ENCODE assay signal across 20 cellular contexts in the genomic region with DNA sequence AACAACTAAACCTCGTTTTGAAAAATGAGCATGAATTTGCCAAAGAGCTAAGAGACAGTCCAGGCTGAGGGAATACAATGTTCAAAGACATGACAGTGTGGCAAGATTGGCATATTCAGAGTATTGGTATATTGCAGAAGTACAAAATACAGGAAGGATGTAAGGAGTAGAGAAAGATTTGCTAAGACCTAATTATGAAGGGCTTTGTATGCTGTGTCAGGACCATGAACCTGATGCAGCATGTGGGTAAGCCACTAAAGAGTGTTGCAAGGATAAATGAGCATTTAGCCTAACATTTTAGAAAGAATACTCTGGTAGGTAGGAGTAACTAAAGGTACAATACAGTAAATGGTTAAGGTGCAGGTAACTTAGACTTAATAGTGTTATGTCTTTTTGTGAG.
"Had no signal": no experiment of that assay in that cellular context is flagged by ENCODE, and none has a peak within 500 bp of the region (broad histone marks: within the 10 kb centered on the region; RNA-seq: fewer than 3 reads in every experiment).

No MANE protein-coding gene starts in this region.

- H3K27me3 ChIP-seq: body of pancreas, left lung, transverse colon had no signal

- ATAC-seq: activated CD4-positive, alpha-beta T cell treated with anti-CD3 and anti-CD28 coated beads for 36 hours; body of pancreas; esophagus mucosa; left lung; natural killer cell; stimulated activated naive CD8-positive, alpha-beta T cell treated with anti-CD3 and anti-CD28 coated beads, Interleukin-15, Interleukin-2, amounts not matched to agents 100 U/mL and 50 U/mL, for 24 hours had no signal

- H3K27ac Mint-ChIP-seq: activated CD4-positive, alpha-beta memory T cell treated with anti-CD3 and anti-CD28 coated beads, Interleukin-2, amount 10 ng/mL, durations not matched to agents 7 days and 5 days; activated naive CD8-positive, alpha-beta T cell treated with anti-CD3 and anti-CD28 coated beads for 36 hours; memory B cell had no signal

- H3K4me1 ChIP-seq: body of pancreas, left lung, transverse colon had no signal

- H3K27me3 Mint-ChIP-seq: activated CD4-positive, alpha-beta memory T cell treated with anti-CD3 and anti-CD28 coated beads, Interleukin-2, amount 10 ng/mL, durations not matched to agents 7 days and 5 days; activated CD4-positive, alpha-beta T cell treated with anti-CD3 and anti-CD28 coated beads for 36 hours; activated naive CD8-positive, alpha-beta T cell treated with anti-CD3 and anti-CD28 coated beads for 36 hours; activated T-cell treated with anti-CD3 and anti-CD28 coated beads, Interleukin-2, amount 50 U/mL, for 24 hours; memory B cell had no signal

- H3K4me3 Mint-ChIP-seq: activated CD4-positive, alpha-beta memory T cell treated with anti-CD3 and anti-CD28 coated beads, Interleukin-2, amount 10 ng/mL, durations not matched to agents 7 days and 5 days; activated CD4-positive, alpha-beta T cell treated with anti-CD3 and anti-CD28 coated beads for 36 hours; activated naive CD8-positive, alpha-beta T cell treated with anti-CD3 and anti-CD28 coated beads for 36 hours; activated T-cell treated with anti-CD3 and anti-CD28 coated beads, Interleukin-2, amount 50 U/mL, for 24 hours; memory B cell; natural killer cell had no signal

- DNase-seq: activated CD4-positive, alpha-beta memory T cell treated with anti-CD3 and anti-CD28 coated beads, Interleukin-2, amount 10 ng/mL, durations not matched to agents 7 days and 5 days; activated CD4-positive, alpha-beta T cell treated with anti-CD3 and anti-CD28 coated beads for 36 hours; activated effector memory CD4-positive, alpha-beta T cell treated with anti-CD3 and anti-CD28 coated beads, Interleukin-2, amount 50 U/mL, for 16 hours; activated naive CD8-positive, alpha-beta T cell treated with anti-CD3 and anti-CD28 coated beads for 36 hours; activated T-cell treated with anti-CD3 and anti-CD28 coated beads, Interleukin-2, amount 50 U/mL, for 24 hours; amygdala; body of pancreas; caudate nucleus; hippocampal formation; kidney; left lung; natural killer cell; nucleus accumbens; posterior cingulate gyrus; stimulated activated CD4-positive, alpha-beta T cell treated with anti-CD3 and anti-CD28 coated beads, Interleukin-4, amount 100 ng/mL, for 24 hours; stimulated activated naive CD8-positive, alpha-beta T cell treated with anti-CD3 and anti-CD28 coated beads, Interleukin-15, Interleukin-2, amounts not matched to agents 100 U/mL and 50 U/mL, for 24 hours; transverse colon had no signal

- H3K9me3 Mint-ChIP-seq: activated CD4-positive, alpha-beta memory T cell treated with anti-CD3 and anti-CD28 coated beads, Interleukin-2, amount 10 ng/mL, durations not matched to agents 7 days and 5 days; activated naive CD8-positive, alpha-beta T cell treated with anti-CD3 and anti-CD28 coated beads for 36 hours; activated T-cell treated with anti-CD3 and anti-CD28 coated beads, Interleukin-2, amount 50 U/mL, for 24 hours; memory B cell; natural killer cell had no signal

- H3K9me3 ChIP-seq: body of pancreas, left lung, transverse colon had no signal

- H3K4me3 ChIP-seq: body of pancreas, left lung, skin epidermis, transverse colon had no signal

- H3K4me1 Mint-ChIP-seq: memory B cell had no signal

- H3K27ac ChIP-seq: body of pancreas, left lung, skin epidermis, transverse colon had no signal
